8 cellular contexts compared by ENCODE assay signal in genomic region chr6:26660096-26660425, GRCh38. TPM values are rescaled to one million over a fixed set of nuclear protein-coding genes. Genes with fewer than 3 reads are reported as not detected.
DNase-seq lines count a peak whose midpoint lies in the region; ATAC-seq, FAIRE-seq and TF ChIP-seq lines count a peak whose summit lies in the region.

No MANE protein-coding gene starts in this region.

- FAIRE-seq in GM12878 (lab: Jason Lieb, UNC) = no peak
- FAIRE-seq in kidney (lab: Jason Lieb, UNC) = no peak

- TF ChIP-seq CTCF in GM12875 (IDR thresholded peaks at IDR 0.05; ENCODE audit: borderline replicate concordance, insufficient read depth, low read depth, low read length) (no peak), LNCaP clone FGC (IDR thresholded peaks at IDR 0.05; ENCODE audit: control insufficient read depth, extremely low read depth, insufficient read depth) (no peak), GM12878 (IDR thresholded peaks at IDR 0.05 in 2 of 3, conservative IDR thresholded peaks at IDR 0.05 in 1 of 3; ENCODE audit: control insufficient read depth in 2 of 3, extremely low read depth in 1 of 3, insufficient read depth in 1 of 3, low read depth in 3 of 3, low read length in 3 of 3) (0 out of 6 replicates have a peak, but pooled peaks of 2 of the 3 experiments have one; percentile 12 to 14), kidney (IDR thresholded peaks at IDR 0.05; ENCODE audit: borderline replicate concordance, extremely low read depth, insufficient read depth) (no peak)

- intact Hi-C loops in GM12878 (cut with micrococcal nuclease; ENCODE audit: unreplicated experiment) = no loop called here
- intact Hi-C loops in kidney (cut with DNase I) = no loop called here

- peaks cover 8% of the 10 kb centered on the region for H3K79me2 ChIP-seq in GM12878 (ENCODE audit: control insufficient read depth, insufficient read depth, low read length)

- DNase-seq in LNCaP clone FGC (ENCODE audit: low read depth) (no peak), GM12878 (ENCODE audit: low read depth, low spot score) (no peak), kidney (no peak), DMS114 treated with DMSO at 0.1 percent for 48 hours (lab: John Stamatoyannopoulos, UW; ENCODE audit: unreplicated experiment) (no peak), NCI-H226 (no peak)

- H3K4me2 ChIP-seq in GM12878 (ENCODE audit: control insufficient read depth, insufficient read depth) = peak overlapping the region; percentile 76

- POLR2A ChIA-PET in GM12878 (lab: Charles Lee) = no interaction called here

- H3K4me3 ChIP-seq in GM12875 (ENCODE audit: low read depth, low read length) (peak overlapping the region; percentile 55), LNCaP clone FGC (ENCODE audit: low read depth, low read length) (peak overlapping the region; percentile 88), GM12878 (peak overlapping the region; percentile 61), kidney (ENCODE audit: low read length in 2 of 2) (peak overlapping the region; percentile 94 to 95), subcutaneous abdominal adipose tissue (ENCODE audit: low read depth in 1 of 5, low read length in 5 of 5) (peak overlapping the region; percentile 81 to 95 (median 92))

- peak overlapping the region; percentile 88 for H2AFZ ChIP-seq in GM12878 (ENCODE audit: control insufficient read depth, low read depth, low read length)

- H3K9me3 ChIP-seq in GM12878 (replicated peaks; ENCODE audit: control insufficient read depth, insufficient read depth, low read length) (no peaks in the 10 kb centered on the region; the same call in 1 of the 3 replicates), kidney (ENCODE audit: control insufficient read depth in 1 of 2, low read length in 2 of 2) (no peaks in the 10 kb centered on the region), subcutaneous abdominal adipose tissue (ENCODE audit: control insufficient read depth in 5 of 5, low read length in 5 of 5) (no peaks in the 10 kb centered on the region)

- SMC1A ChIA-PET in GM12878 (lab: Charles Lee; ENCODE audit: uncharacterized antibody, unreplicated experiment) = interaction anchor here (1.1 kb wide), 1 partner anchor 68 kb away, joined by 3 read pairs; no protein-coding TSS in a partner anchor

- H3K4me1 ChIP-seq in GM12878 (ENCODE audit: control insufficient read depth, insufficient read depth, low read length) = no peaks in the 10 kb centered on the region
- H3K4me1 ChIP-seq in kidney (ENCODE audit: control insufficient read depth in 1 of 2, insufficient read depth in 1 of 2, low read depth in 1 of 2, low read length in 2 of 2) = peaks cover 4 to 8% of the 10 kb centered on the region in 2 donors
- H3K4me1 ChIP-seq in subcutaneous abdominal adipose tissue (ENCODE audit: control insufficient read depth in 5 of 5, insufficient read depth in 5 of 5, low read length in 5 of 5) = peaks cover 3 to 26% (median 22%) of the 10 kb centered on the region in 5 donors

- TF ChIP-seq RAD21 in GM12878 (IDR thresholded peaks at IDR 0.05; ENCODE audit: insufficient read depth, low read depth, low read length) = no peak

- ATAC-seq in GM21717 (IDR thresholded peaks at IDR 0.05; ENCODE audit: unreplicated experiment) (peak; percentile 29), GM12878 (peak; percentile 60)

- RAD21 ChIA-PET in GM12878 (lab: Charles Lee; ENCODE audit: unreplicated experiment) = no interaction called here

- in situ Hi-C loops in GM12878 (cut with MboI) = loop anchor here (25.0 kb wide), 4 partner anchors 727 to 1677 kb away; partner anchors contain the start of genes ZKSCAN3, ZNF165, ZNF391 and ZSCAN31

- H3K36me3 ChIP-seq in GM12878 (ENCODE audit: control insufficient read depth in 2 of 2, insufficient read depth in 2 of 2, low read length in 1 of 2) (peaks cover 0 to 5% of the 10 kb centered on the region in 2 experiments; a peak in 1 of 4 replicates), kidney (ENCODE audit: control insufficient read depth in 1 of 2, insufficient read depth in 2 of 2, low read length in 2 of 2) (no peaks in the 10 kb centered on the region), subcutaneous abdominal adipose tissue (ENCODE audit: control insufficient read depth in 5 of 5, insufficient read depth in 5 of 5, low read length in 5 of 5) (peaks cover 0 to 12% (median 6%) of the 10 kb centered on the region in 5 donors)

- H4K20me1 ChIP-seq in GM12878 (ENCODE audit: control insufficient read depth, insufficient read depth) = no peaks in the 10 kb centered on the region

- H3K9ac ChIP-seq in GM12878 (ENCODE audit: control insufficient read depth, insufficient read depth, low read length) (peak overlapping the region; percentile 80), kidney (ENCODE audit: low read length in 2 of 2) (peak overlapping the region; percentile 80 to 84), subcutaneous abdominal adipose tissue (ENCODE audit: low read length in 5 of 5) (peak overlapping the region; percentile 72 to 92 (median 89))

- H3K27me3 ChIP-seq in GM12878 (replicated peaks in 1 of 2; ENCODE audit: control insufficient read depth in 2 of 2, insufficient read depth in 2 of 2, low read length in 1 of 2) (no peaks in the 10 kb centered on the region), subcutaneous abdominal adipose tissue (ENCODE audit: control insufficient read depth in 5 of 5, insufficient read depth in 4 of 5, low read length in 5 of 5) (peaks cover 0 to 9% (median 4%) of the 10 kb centered on the region in 5 donors)

- no TSS peak for BruUV-seq in GM12878 (replicated peaks; lab: Mats Ljungman, UMichigan)

- 2% methylated on average over 4 of the region's 4 CpGs for WGBS in GM12878 (ENCODE audit: insufficient coverage, insufficient replicate concordance, low lambda C conversion rate, missing lambda C conversion rate)

- TF ChIP-seq EP300 in GM12878 (IDR thresholded peaks at IDR 0.05; ENCODE audit: borderline replicate concordance in 1 of 2, control insufficient read depth in 1 of 2, low read depth in 2 of 2, low read length in 2 of 2) = no peak

- H3K27ac ChIP-seq in GM12878 (ENCODE audit: control insufficient read depth, insufficient read depth) = peak overlapping the region; percentile 59; the same call in 1 of the 2 replicates
- H3K27ac ChIP-seq in kidney (ENCODE audit: low read depth in 2 of 2, low read length in 2 of 2) = peak overlapping the region in 1 of 2 donors; percentile 85
- H3K27ac ChIP-seq in subcutaneous abdominal adipose tissue (ENCODE audit: low read depth, low read length) = peak overlapping the region; percentile 85

- CTCF ChIA-PET in GM12878 (lab: Yijun Ruan, JAX) = interaction anchor here (1.0 to 1.2 kb wide), 3 partner anchors 14 to 410 kb away, joined by 3 to 6 read pairs (median 3); no protein-coding TSS in a partner anchor

- no peak for TF ChIP-seq POLR2A in GM12878 (IDR thresholded peaks at IDR 0.05; ENCODE audit: low read depth, low read length)

TF ChIP-seq in GM12878, 131 proteins besides CTCF, POLR2A, EP300 and RAD21:
- peak in 1 of 2 experiments; percentile 11; a peak in 1 of 4 replicates for TF ChIP-seq IKZF2 (IDR thresholded peaks at IDR 0.05)
- no peak for TF ChIP-seq KLF5 (IDR thresholded peaks at IDR 0.05; ENCODE audit: partially characterized antibody)

RNA-seq across cellular contexts. Expression of gene ZNF322, which starts 0.5 kb away (rescaled TPM):
- total RNA-seq in GM12878 (2013; cell fraction: nucleolus; rRNA removed) = 21.3 and 23.0 TPM in 2 replicates
- total RNA-seq in GM12878 (2014; rRNA removed) (10.6 and 14.1 TPM in 2 replicates), GM12878 (2014; rRNA removed; fragmentation: Illumina TruSeq; extraction: Trizol) (15.4 and 15.6 TPM in 2 replicates), GM12878 (2021) (17.9 and 19.1 TPM in 2 replicates), kidney (27.3 TPM)
- polyA plus RNA-seq in GM12878 (2011; ENCODE audit: low read depth) = 3.3 TPM
- polyA plus RNA-seq in GM12878 (2011; rRNA removed) (14.3 and 23.2 TPM in 2 replicates), GM12878 (2014; fragmentation: Illumina TruSeq; extraction: Trizol) (11.8 and 16.2 TPM in 2 replicates), GM12878 (2014; fragmentation: Nextera tagmentation; extraction: Ambion mirVana) (1 to 10 TPM; 2.7 to 4.0 TPM), GM12878 (2014; rRNA removed) (6.5 and 8.4 TPM in 2 replicates), GM12878 (2016; fragmentation: Nextera tagmentation; extraction: Ambion mirVana) (10 to 100 TPM; 12.1 to 12.2 TPM), kidney (ENCODE audit: insufficient read depth, low read depth, low replicate concordance) (7.9 TPM)
- 6.0 and 7.5 TPM in 2 replicates for polyA plus RNA-seq in GM12878 (2011; cell fraction: cytosol; rRNA removed)
- 10.1 and 10.8 TPM in 2 replicates for polyA plus RNA-seq in GM12878 (2011; cell fraction: nucleus; rRNA removed)
- polyA plus RNA-seq in GM12878 (2012) = 4.3 and 6.3 TPM in 2 replicates
- 11.2 and 12.1 TPM in 2 replicates for polyA minus RNA-seq in GM12878 (2011; rRNA and poly(A)+ RNA removed)
- 4.8 and 6.1 TPM in 2 replicates for polyA minus RNA-seq in GM12878 (2011; cell fraction: cytosol; rRNA and poly(A)+ RNA removed)
- 14.1 and 18.2 TPM in 2 replicates for polyA minus RNA-seq in GM12878 (2011; cell fraction: nucleus; rRNA and poly(A)+ RNA removed)

Comparison
In these comparisons a context has a peak if more than half of its experiments do, and no peak if none do; other contexts are left out.
1. CTCF ChIP-seq: peak in GM12878 (2 of 3); none in GM12875 (single experiment), LNCaP clone FGC (single experiment) and kidney (single experiment).
2. Peak in every context shown above with its lines, with median percentiles within 50 percentile points of each other: H3K4me3 ChIP-seq and H3K9ac ChIP-seq.